Comparison of ENCODE assay signal across 23 cellular contexts in genomic region chr11:79094601-79095000, GRCh38.
"Had no signal": no experiment of that assay in that cellular context is flagged by ENCODE, and none has a peak within 500 bp of the region (broad histone marks: within the 10 kb centered on the region; RNA-seq: fewer than 3 reads in every experiment).

No MANE protein-coding gene starts in this region.

- H3K4me3 ChIP-seq: breast epithelium, coronary artery, heart right ventricle, lower lobe of right lung, ovary, psoas muscle, right atrium auricular region, tibial artery had no signal

- DNase-seq: activated gamma-delta T cell treated with Interleukin-2 at 50 U/mL for 16 hours; activated T-cell treated with anti-CD3 and anti-CD28 coated beads, Interleukin-2, amount 50 U/mL, for 1 hour; cerebellar nuclear complex; foreskin fibroblast; heart right ventricle; kidney; lower lobe of right lung; naive thymus-derived CD8-positive, alpha-beta T cell; ovary; psoas muscle; stimulated activated CD4-positive, alpha-beta T cell treated with anti-CD3 and anti-CD28 coated beads, Interleukin-1b, Interleukin-23, amount 100 ng/mL, for 48 hours; stimulated activated naive CD8-positive, alpha-beta T cell treated with anti-CD3 and anti-CD28 coated beads, Interleukin-15, amount 100 ng/mL, for 72 hours; T-helper 1 cell; T-helper 9 cell; tibial artery had no signal

- H3K9me3 Mint-ChIP-seq: activated naive CD4-positive, alpha-beta T cell treated with anti-CD3 and anti-CD28 coated beads, Interleukin-2, amount 50 U/mL, for 24 hours; stimulated activated effector memory CD8-positive, alpha-beta T cell treated with anti-CD3 and anti-CD28 coated beads, Interleukin-12 subunit alpha, Interleukin-12 subunit beta, amount 100 ng/mL, for 72 hours; stimulated activated naive CD8-positive, alpha-beta T cell treated with anti-CD3 and anti-CD28 coated beads, Interleukin-15, amount 100 ng/mL, for 72 hours had no signal

- H3K4me1 ChIP-seq: breast epithelium, psoas muscle had no signal

- H3K4me3 Mint-ChIP-seq: activated naive CD4-positive, alpha-beta T cell treated with anti-CD3 and anti-CD28 coated beads, Interleukin-2, amount 50 U/mL, for 24 hours; naive thymus-derived CD8-positive, alpha-beta T cell; stimulated activated effector memory CD8-positive, alpha-beta T cell treated with anti-CD3 and anti-CD28 coated beads, Interleukin-12 subunit alpha, Interleukin-12 subunit beta, amount 100 ng/mL, for 72 hours; stimulated activated naive CD8-positive, alpha-beta T cell treated with anti-CD3 and anti-CD28 coated beads, Interleukin-15, amount 100 ng/mL, for 72 hours; WTC11 had no signal

- H3K4me1 Mint-ChIP-seq: activated naive CD4-positive, alpha-beta T cell treated with anti-CD3 and anti-CD28 coated beads, Interleukin-2, amount 50 U/mL, for 24 hours; stimulated activated effector memory CD8-positive, alpha-beta T cell treated with anti-CD3 and anti-CD28 coated beads, Interleukin-12 subunit alpha, Interleukin-12 subunit beta, amount 100 ng/mL, for 72 hours; stimulated activated naive CD8-positive, alpha-beta T cell treated with anti-CD3 and anti-CD28 coated beads, Interleukin-15, amount 100 ng/mL, for 72 hours had no signal

- FAIRE-seq: endometrium, kidney had no signal

- H3K9me3 ChIP-seq: lower lobe of right lung, ovary, psoas muscle had no signal

- H3K27me3 Mint-ChIP-seq: activated naive CD4-positive, alpha-beta T cell treated with anti-CD3 and anti-CD28 coated beads, Interleukin-2, amount 50 U/mL, for 24 hours had no signal

- H3K36me3 ChIP-seq: breast epithelium, heart right ventricle, lower lobe of right lung, ovary, right atrium auricular region, tibial artery had no signal

- ATAC-seq: heart right ventricle; left lobe of liver; lower lobe of right lung; naive thymus-derived CD8-positive, alpha-beta T cell; psoas muscle; stimulated activated effector memory CD8-positive, alpha-beta T cell treated with anti-CD3 and anti-CD28 coated beads, Interleukin-12 subunit alpha, Interleukin-12 subunit beta, amount 100 ng/mL, for 72 hours; stimulated activated naive CD8-positive, alpha-beta T cell treated with anti-CD3 and anti-CD28 coated beads, Interleukin-15, amount 100 ng/mL, for 72 hours; WTC11 had no signal

- H3K27ac Mint-ChIP-seq: activated naive CD4-positive, alpha-beta T cell treated with anti-CD3 and anti-CD28 coated beads, Interleukin-2, amount 50 U/mL, for 24 hours; naive thymus-derived CD8-positive, alpha-beta T cell; stimulated activated effector memory CD8-positive, alpha-beta T cell treated with anti-CD3 and anti-CD28 coated beads, Interleukin-12 subunit alpha, Interleukin-12 subunit beta, amount 100 ng/mL, for 72 hours; stimulated activated naive CD8-positive, alpha-beta T cell treated with anti-CD3 and anti-CD28 coated beads, Interleukin-15, amount 100 ng/mL, for 72 hours; WTC11 had no signal

- H3K27me3 ChIP-seq: breast epithelium, ovary, right atrium auricular region, tibial artery had no signal

- H3K36me3 Mint-ChIP-seq: activated naive CD4-positive, alpha-beta T cell treated with anti-CD3 and anti-CD28 coated beads, Interleukin-2, amount 50 U/mL, for 24 hours; naive thymus-derived CD8-positive, alpha-beta T cell; stimulated activated effector memory CD8-positive, alpha-beta T cell treated with anti-CD3 and anti-CD28 coated beads, Interleukin-12 subunit alpha, Interleukin-12 subunit beta, amount 100 ng/mL, for 72 hours; WTC11 had no signal

- H3K27ac ChIP-seq: breast epithelium, coronary artery, heart right ventricle, lower lobe of right lung, ovary, psoas muscle, right atrium auricular region, tibial artery had no signal
